Comparison of ENCODE assay signal across 9 cellular contexts in genomic region chr20:62875419-62876355, GRCh38. TPM values are rescaled to one million over a fixed set of nuclear protein-coding genes. Genes with fewer than 3 reads are reported as not detected.
DNase-seq lines count a peak whose midpoint lies in the region; ATAC-seq and TF ChIP-seq lines count a peak whose summit lies in the region.
"Had no signal": no experiment of that assay in that cellular context is flagged by ENCODE, and none has a peak within 500 bp of the region (broad histone marks: within the 10 kb centered on the region; RNA-seq: fewer than 3 reads in every experiment).

No MANE protein-coding gene starts in this region.

- TF ChIP-seq CTCF in Peyer's patch (IDR thresholded peaks at IDR 0.05) (peak in 4 of 6 experiments; percentile 14 to 56 (median 47)), dorsolateral prefrontal cortex (IDR thresholded peaks at IDR 0.05 in 54 of 56, conservative IDR thresholded peaks at IDR 0.05 in 2 of 56; ENCODE audit: low read depth in 1 of 56, partially characterized antibody in 56 of 56) (peak in 54 of 56 donors; percentile 14 to 68 (median 52)), thoracic aorta (IDR thresholded peaks at IDR 0.05) (peak; percentile 46)

- no peaks in the 10 kb centered on the region for H3K9me3 ChIP-seq in Peyer's patch
- H3K9me3 ChIP-seq in thoracic aorta = no peaks in the 10 kb centered on the region

- H3K4me1 ChIP-seq in Peyer's patch (peaks cover 0 to 21% (median 0%) of the 10 kb centered on the region in 4 donors), thoracic aorta (ENCODE audit: control insufficient read depth in 1 of 2, low read depth in 2 of 2) (peaks cover 7 to 23% of the 10 kb centered on the region in 2 donors)

- no peak overlapping the region for H3K4me3 ChIP-seq in Peyer's patch
- H3K4me3 ChIP-seq in dorsolateral prefrontal cortex = peak overlapping the region in 52 of 59 donors; percentile 7 to 57 (median 38)
- H3K4me3 ChIP-seq in thoracic aorta = no peak overlapping the region

- H3K27ac ChIP-seq in Peyer's patch (peak overlapping the region in 2 of 4 donors; percentile 55 to 60), dorsolateral prefrontal cortex (peak overlapping the region; percentile 48 to 98 (median 87)), thoracic aorta (peak overlapping the region; percentile 71 to 73)

- H3K36me3 ChIP-seq in Peyer's patch (peaks cover 0 to 20% (median 0%) of the 10 kb centered on the region in 3 donors), thoracic aorta (peaks cover under 1% of the 10 kb centered on the region)

- H3K27me3 ChIP-seq in Peyer's patch (no peaks in the 10 kb centered on the region), dorsolateral prefrontal cortex (no peaks in the 10 kb centered on the region), thoracic aorta (replicated peaks; ENCODE audit: insufficient read depth) (no peaks in the 10 kb centered on the region)

- ATAC-seq in thoracic aorta (ENCODE audit: insufficient number of reproducible peaks, low FRiP score, low read depth) = no peak
- ATAC-seq in HG03460 (IDR thresholded peaks at IDR 0.05; ENCODE audit: unreplicated experiment) = no peak

- DNase-seq in C1 segment of cervical spinal cord (lab: John Stamatoyannopoulos, UW) (peak in 10 of 14 donors; percentile 16 to 66 (median 40)), HuH-7 (ENCODE audit: low spot score) (peak; percentile 99), Peyer's patch (peak in 2 of 3 donors; percentile 75 to 79), dorsolateral prefrontal cortex (peak; percentile 69 to 91 (median 85)), medulla oblongata (ENCODE audit: extremely low spot score) (peak; percentile 77), thoracic aorta (ENCODE audit: low spot score) (peak; percentile 43), NOMO-1 treated with DMSO at 0.1 percent for 48 hours (lab: John Stamatoyannopoulos, UW; ENCODE audit: unreplicated experiment) (no peak)
- DNase-seq: naive B cell had no signal

- TF ChIP-seq POLR2A in Peyer's patch (IDR thresholded peaks at IDR 0.05) = no peak

- intact Hi-C loops in dorsolateral prefrontal cortex (cut with DNase I) = loop anchor here in 1 of 2 donors (5.0 kb wide), 1 partner anchor 52 kb away; the partner anchor contains the start of gene DIDO1

RNA-seq across cellular contexts. Expression of gene TCFL5, which starts 14.1 kb away (rescaled TPM):
- total RNA-seq in Peyer's patch (1 to 10 TPM; 2.6 to 6.6 (median 5.0) TPM), dorsolateral prefrontal cortex (10 to 100 TPM; 15.1 to 52.2 (median 27.7) TPM), thoracic aorta (1 to 10 TPM; 3.8 to 6.2 TPM)

RNA-seq across cellular contexts. Expression of gene DIDO1, which starts 50.6 kb away (rescaled TPM):
- 100 to 1,000 TPM in 2 of 4 donors, 10 to 100 TPM in 2; 72.5 to 143 (median 105) TPM for total RNA-seq in Peyer's patch
- 10 to 100 TPM; 37.4 to 68.3 (median 49.5) TPM for total RNA-seq in dorsolateral prefrontal cortex
- 10 to 100 TPM; 63.8 to 80.4 TPM for total RNA-seq in thoracic aorta

RNA-seq across cellular contexts. Expression of gene COL9A3, which starts 58.8 kb away (rescaled TPM):
- total RNA-seq in Peyer's patch (10 to 100 TPM in 1 of 4 donors, 1 to 10 TPM in 3; 3.3 to 19.8 (median 4.1) TPM), dorsolateral prefrontal cortex (100 to 1,000 TPM in 8 of 120 experiments, 10 to 100 TPM in 112; 15.9 to 126 (median 44.6) TPM), thoracic aorta (1 to 10 TPM in 1 of 2 donors, under 1 TPM in 1; 0.54 to 3.1 TPM)

Comparison
In these comparisons a context has a peak if more than half of its experiments do, and no peak if none do; other contexts are left out.
1. H3K4me3 ChIP-seq: peak in dorsolateral prefrontal cortex (52 of 59); none in Peyer's patch (0 of 4) and thoracic aorta (single experiment).
2. Peak in every context shown above with its lines, with median percentiles within 50 percentile points of each other: CTCF ChIP-seq.